Comparison of ENCODE assay signal across 1 cellular context in genomic region chr4:38872620-38873019, GRCh38.
TF ChIP-seq lines count a peak whose summit lies in the region.

No MANE protein-coding gene starts in this region.

TF ChIP-seq in IMR-90, 13 proteins besides CTCF, POLR2A, EP300 and RAD21 (continued from another document):
- TF ChIP-seq ELK1 (IDR thresholded peaks at IDR 0.05; ENCODE audit: borderline replicate concordance, low read depth, low read length) = no peak
- no peak for TF ChIP-seq USF2 (IDR thresholded peaks at IDR 0.05; ENCODE audit: low read depth, low read length)
- TF ChIP-seq NFE2L2 (IDR thresholded peaks at IDR 0.05; ENCODE audit: low read depth, low read length) = peak; percentile 67; the same call in 1 of the 2 replicates
